Comparison of ENCODE assay signal across 13 cellular contexts in the genomic region with DNA sequence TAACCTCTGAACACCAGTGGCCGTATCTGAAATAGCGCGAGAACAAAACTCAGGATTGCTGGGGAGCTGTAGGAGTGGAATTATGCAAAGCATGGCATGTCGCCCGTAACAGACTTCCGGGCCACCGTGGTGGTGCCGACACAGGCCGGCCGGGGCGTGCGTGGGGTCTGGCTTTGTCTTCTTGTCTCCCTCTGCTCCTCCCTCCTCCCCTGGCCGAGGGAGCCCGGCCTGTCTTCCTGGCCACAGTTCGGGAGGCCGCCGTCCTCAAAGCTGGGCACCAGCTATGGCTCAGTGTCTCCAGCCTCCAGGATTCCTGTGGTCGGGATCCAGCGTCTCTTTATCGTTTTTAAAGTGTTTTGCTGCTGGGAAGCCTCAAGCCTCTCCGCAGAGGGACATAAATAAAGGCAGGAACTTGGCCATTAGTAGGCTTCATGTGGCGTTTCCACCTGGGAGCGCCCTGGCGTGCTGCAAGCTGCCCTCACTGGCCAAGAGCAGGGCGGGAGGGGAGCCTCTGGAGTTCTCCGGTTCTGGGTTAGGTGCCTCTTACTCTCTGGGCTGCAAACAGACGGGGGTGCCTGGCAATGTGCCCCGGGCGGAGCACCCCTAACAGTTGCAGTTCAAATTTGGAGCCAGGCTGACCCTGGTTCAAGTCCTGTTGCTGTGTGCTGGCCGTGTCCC. TPM values are rescaled to one million over a fixed set of nuclear protein-coding genes. Genes with fewer than 3 reads are reported as not detected.
A peak's percentile ranks its signal among the peaks of the same experiment; 100 is the strongest.
DNase-seq lines count a peak whose midpoint lies in the region; ATAC-seq, FAIRE-seq and TF ChIP-seq lines count a peak whose summit lies in the region.
"Had no signal": no experiment of that assay in that cellular context is flagged by ENCODE, and none has a peak within 500 bp of the region (broad histone marks: within the 10 kb centered on the region; RNA-seq: fewer than 3 reads in every experiment).

No MANE protein-coding gene starts in this region.

- FAIRE-seq in astrocyte (lab: Jason Lieb, UNC), result no peak

- H4K20me1 ChIP-seq in astrocyte (ENCODE audit: insufficient read depth, low read length), result no peaks in the 10 kb centered on the region

- peaks cover 53% of the 10 kb centered on the region for H3K27me3 Mint-ChIP-seq in astrocyte (ENCODE audit: low read depth, unreplicated experiment)

- H3K27me3 ChIP-seq in astrocyte (ENCODE audit: insufficient read depth, low read length) (peaks cover 7% of the 10 kb centered on the region), skeletal muscle tissue (ENCODE audit: control insufficient read depth in 3 of 3, insufficient read depth in 3 of 3, low read length in 3 of 3) (peaks cover 17 to 43% (median 35%) of the 10 kb centered on the region in 3 donors)

- H3K4me1 ChIP-seq in astrocyte (ENCODE audit: insufficient read depth, low read length) (peaks cover 23% of the 10 kb centered on the region), skeletal muscle tissue (ENCODE audit: control insufficient read depth in 3 of 3, insufficient read depth in 3 of 3, low read length in 3 of 3) (peaks cover 0 to 20% (median 12%) of the 10 kb centered on the region in 3 donors)

- H2AFZ ChIP-seq in astrocyte (ENCODE audit: low read depth, low read length), result peak overlapping the region; percentile 80

- H3K4me2 ChIP-seq in astrocyte (ENCODE audit: low read length), result peak overlapping the region; percentile 66

- H3K27ac ChIP-seq in astrocyte (ENCODE audit: low read depth, low read length) (peak overlapping the region; percentile 11), skeletal muscle tissue (ENCODE audit: low read depth, low read length) (no peak overlapping the region)

- H3K27ac Mint-ChIP-seq in astrocyte (ENCODE audit: unreplicated experiment), result no peak overlapping the region
- H3K27ac Mint-ChIP-seq: stimulated activated naive CD8-positive, alpha-beta T cell treated with anti-CD3 and anti-CD28 coated beads, Interleukin-15, Interleukin-2, amounts not matched to agents 100 ng/mL and 50 ng/mL, for 24 hours had no signal

- no peak overlapping the region for H3K4me3 Mint-ChIP-seq in astrocyte (ENCODE audit: unreplicated experiment)
- H3K4me3 Mint-ChIP-seq: stimulated activated naive CD8-positive, alpha-beta T cell treated with anti-CD3 and anti-CD28 coated beads, Interleukin-15, Interleukin-2, amounts not matched to agents 100 ng/mL and 50 ng/mL, for 24 hours had no signal

- no peaks in the 10 kb centered on the region for H3K36me3 Mint-ChIP-seq in astrocyte (ENCODE audit: low read depth, unreplicated experiment)

- H3K9me3 Mint-ChIP-seq in astrocyte (ENCODE audit: unreplicated experiment), result no peaks in the 10 kb centered on the region
- H3K9me3 Mint-ChIP-seq: stimulated activated naive CD8-positive, alpha-beta T cell treated with anti-CD3 and anti-CD28 coated beads, Interleukin-15, Interleukin-2, amounts not matched to agents 100 ng/mL and 50 ng/mL, for 24 hours had no signal

- ATAC-seq in left ventricle myocardium superior (peak; percentile 34), HG03469 (IDR thresholded peaks at IDR 0.05; ENCODE audit: unreplicated experiment) (no peak)
- ATAC-seq: left lobe of liver had no signal

- H3K4me3 ChIP-seq in astrocyte (ENCODE audit: insufficient read depth, low read depth, low read length) (peak overlapping the region; percentile 25), skeletal muscle tissue (ENCODE audit: low read length in 3 of 3) (peak overlapping the region in 2 of 3 donors; percentile 23 to 49)

- intact Hi-C loops in left ventricle myocardium superior (cut with micrococcal nuclease), result no loop called here

- DNase-seq in H4 (ENCODE audit: low spot score) (peak; percentile 79), astrocyte (ENCODE audit: low read depth) (peak; percentile 77), left ventricle myocardium superior (peak; percentile 59), NCI-H187 treated with DMSO at 0.1 percent for 48 hours (lab: John Stamatoyannopoulos, UW) (no peak), HK-2 (ENCODE audit: unreplicated experiment) (no peak)
- no peak for DNase-seq in stimulated activated naive CD4-positive, alpha-beta T cell (lab: John Stamatoyannopoulos, UW)
- DNase-seq: activated gamma-delta T cell treated with Interleukin-2 at 50 U/mL for 16 hours, DND-41, NCI-H524 treated with DMSO at 0.1 percent for 48 hours had no signal

- H3K9ac ChIP-seq in astrocyte (ENCODE audit: low read length), result peak overlapping the region; percentile 54
- H3K9ac ChIP-seq in skeletal muscle tissue (ENCODE audit: low read depth in 1 of 3, low read length in 3 of 3), result peak overlapping the region in 2 of 3 donors; percentile 16 to 62

- H3K9me3 ChIP-seq in astrocyte (ENCODE audit: insufficient read depth, low read depth, low read length), result no peaks in the 10 kb centered on the region
- no peaks in the 10 kb centered on the region for H3K9me3 ChIP-seq in skeletal muscle tissue (ENCODE audit: control insufficient read depth in 3 of 3, low read length in 3 of 3)

- no peaks in the 10 kb centered on the region for H3K36me3 ChIP-seq in astrocyte (ENCODE audit: insufficient read depth, low read length)
- no peaks in the 10 kb centered on the region for H3K36me3 ChIP-seq in skeletal muscle tissue (ENCODE audit: control insufficient read depth in 3 of 3, insufficient read depth in 3 of 3, low read length in 3 of 3)

- H3K4me1 Mint-ChIP-seq in astrocyte (ENCODE audit: low read depth, unreplicated experiment), result peaks cover 13% of the 10 kb centered on the region

- no peak for TF ChIP-seq CTCF in astrocyte (IDR thresholded peaks at IDR 0.05; ENCODE audit: insufficient read depth, low read depth, low read length)

- H3K79me2 ChIP-seq in astrocyte (ENCODE audit: insufficient read depth, low read length), result no peaks in the 10 kb centered on the region

RNA-seq across cellular contexts. Expression of gene NPTX1, which starts 22.0 kb away (rescaled TPM):
- 0.17 and 0.70 TPM in 2 replicates for total RNA-seq in H4 (2014; rRNA removed; shearing (Covaris generic))
- 0.43 and 0.48 TPM in 2 replicates for total RNA-seq in astrocyte
- not detected for total RNA-seq in left ventricle myocardium superior
- 1.0 TPM for total RNA-seq in skeletal muscle tissue

RNA-seq across cellular contexts. Expression of gene RPTOR, which starts 46.3 kb away (rescaled TPM):
- 12.6 and 15.2 TPM in 2 replicates for total RNA-seq in H4 (2014; rRNA removed; shearing (Covaris generic))
- total RNA-seq in astrocyte, result 32.0 and 33.1 TPM in 2 replicates
- 20.9 TPM for total RNA-seq in left ventricle myocardium superior
- total RNA-seq in skeletal muscle tissue, result 24.5 TPM

Comparison
In these comparisons a context has a peak if more than half of its experiments do, and no peak if none do; other contexts are left out.
1. DNase-seq: peak in H4 (single experiment), astrocyte (single experiment) and left ventricle myocardium superior (single experiment); none in stimulated activated naive CD4-positive, alpha-beta T cell (0 of 6), NCI-H187 treated with DMSO at 0.1 percent for 48 hours (single experiment) and HK-2 (single experiment).